ENCODE assay signal across 16 cellular contexts in the genomic region with DNA sequence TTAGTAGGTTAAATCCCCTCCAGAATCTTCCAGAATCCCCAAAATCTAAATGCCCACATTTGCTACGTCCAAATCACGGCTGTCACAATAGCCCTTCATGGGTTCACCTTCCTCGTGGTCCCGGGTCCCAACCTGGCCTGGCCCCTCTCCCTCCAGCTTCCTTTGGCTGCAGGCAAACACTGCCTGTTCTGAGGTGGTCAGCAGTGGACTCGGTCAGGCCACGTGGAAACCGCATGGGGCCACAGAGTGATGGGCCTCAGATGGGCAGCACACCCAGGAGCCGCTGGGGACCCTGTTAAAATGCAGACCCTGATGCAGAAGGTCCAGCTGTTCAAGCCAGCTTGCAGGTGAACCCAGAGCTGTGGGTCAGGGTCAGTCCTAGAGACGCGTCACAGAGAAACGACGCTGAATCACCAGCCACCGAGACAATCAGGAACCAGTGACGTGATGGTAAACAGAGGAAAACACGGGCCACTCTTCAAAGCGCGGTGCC.
DNase-seq lines count a peak whose midpoint lies in the region; ATAC-seq and TF ChIP-seq lines count a peak whose summit lies in the region.
"Had no signal": no experiment of that assay in that cellular context is flagged by ENCODE, and none has a peak within 500 bp of the region (broad histone marks: within the 10 kb centered on the region; RNA-seq: fewer than 3 reads in every experiment).

No MANE protein-coding gene starts in this region.

- no peak overlapping the region for H3K27ac ChIP-seq in BLaER1 treated with 17β-estradiol and CSF1 and Interleukin-3, amounts not matched to agents 10 nM and 100 nM
- H3K27ac ChIP-seq in CD8-positive, alpha-beta T cell (ENCODE audit: low read depth, low read length) = no peak overlapping the region
- H3K27ac ChIP-seq in coronary artery (no peak overlapping the region), ovary (no peak overlapping the region)
- H3K27ac ChIP-seq: A549, HL-60 had no signal

- intact Hi-C loops in CD8-positive, alpha-beta T cell (cut with DNase I, micrococcal nuclease) = loop anchor here (5.0 kb wide), 2 partner anchors 43 to 788 kb away; a partner anchor contains a TSS
- intact Hi-C loops in ovary (cut with DNase I) = no loop called here

- no peaks in the 10 kb centered on the region for H3K36me3 ChIP-seq in BLaER1 treated with 17β-estradiol and CSF1 and Interleukin-3, amounts not matched to agents 10 nM and 100 nM
- no peaks in the 10 kb centered on the region for H3K36me3 ChIP-seq in CD8-positive, alpha-beta T cell (ENCODE audit: insufficient read depth, low read length)
- H3K36me3 ChIP-seq in ovary = no peaks in the 10 kb centered on the region
- H3K36me3 ChIP-seq: BE2C, HAP-1 had no signal

- DNase-seq in CD8-positive, alpha-beta T cell = no peak
- peak; percentile 38 for DNase-seq in coronary artery (ENCODE audit: low spot score)
- DNase-seq in mesenteric fat pad (ENCODE audit: low spot score) = peak; percentile 64
- no peak for DNase-seq in stimulated activated CD4-positive, alpha-beta T cell treated with anti-CD3 and anti-CD28 coated beads, Interleukin-12 subunit alpha, Interleukin-12 subunit beta, amount 100 ng/mL, for 4 hours
- no peak for DNase-seq in ovary
- DNase-seq in nephron progenitor cell = no peak
- no peak for DNase-seq in left lobe of liver (ENCODE audit: low spot score)
- DNase-seq: BE2C; Calu3; CD4-positive, CD25-positive, alpha-beta regulatory T cell; DMS 273 treated with DMSO at 0.1 percent for 48 hours; EL had no signal

- H3K9me3 ChIP-seq in BLaER1 treated with 17β-estradiol and CSF1 and Interleukin-3, amounts not matched to agents 10 nM and 100 nM (replicated peaks in 1 of 11) = peaks cover 0 to 9% (median 0%) of the 10 kb centered on the region in 11 experiments; a peak in 5 of 22 replicates
- H3K9me3 ChIP-seq in CD8-positive, alpha-beta T cell (ENCODE audit: low read length) = no peaks in the 10 kb centered on the region
- no peaks in the 10 kb centered on the region for H3K9me3 ChIP-seq in ovary
- H3K9me3 ChIP-seq: A549, BE2C, HAP-1 had no signal

- H4K20me1 ChIP-seq in BLaER1 treated with 17β-estradiol and CSF1 and Interleukin-3, amounts not matched to agents 10 nM and 100 nM = peaks cover 0 to 8% (median 0%) of the 10 kb centered on the region in 11 experiments; a peak in 2 of 22 replicates

- peak overlapping the region in 9 of 11 experiments; percentile 40 to 87 (median 79); a peak in 14 of 22 replicates for H3K4me2 ChIP-seq in BLaER1 treated with 17β-estradiol and CSF1 and Interleukin-3, amounts not matched to agents 10 nM and 100 nM
- H3K4me2 ChIP-seq: A549 had no signal

- H3K4me1 Mint-ChIP-seq in CD8-positive, alpha-beta T cell (ENCODE audit: low read depth) = peaks cover 43% of the 10 kb centered on the region
- H3K4me1 Mint-ChIP-seq in nephron progenitor cell = no peaks in the 10 kb centered on the region

- peaks cover 5% of the 10 kb centered on the region for H3K9me3 Mint-ChIP-seq in CD8-positive, alpha-beta T cell
- peaks cover 13% of the 10 kb centered on the region for H3K9me3 Mint-ChIP-seq in nephron progenitor cell
- H3K9me3 Mint-ChIP-seq: CD4-positive, CD25-positive, alpha-beta regulatory T cell had no signal

- no peak overlapping the region for H3K4me3 ChIP-seq in BLaER1 treated with 17β-estradiol and CSF1 and Interleukin-3, amounts not matched to agents 10 nM and 100 nM
- H3K4me3 ChIP-seq in CD8-positive, alpha-beta T cell (ENCODE audit: low read depth, low read length) = no peak overlapping the region
- H3K4me3 ChIP-seq in coronary artery (no peak overlapping the region), ovary (no peak overlapping the region)
- H3K4me3 ChIP-seq: A549, HAP-1 had no signal

- H3K4me1 ChIP-seq in BLaER1 treated with 17β-estradiol and CSF1 and Interleukin-3, amounts not matched to agents 10 nM and 100 nM = peaks cover 13 to 71% (median 52%) of the 10 kb centered on the region in 10 experiments
- H3K4me1 ChIP-seq in CD8-positive, alpha-beta T cell (ENCODE audit: insufficient read depth, low read length) = peaks cover 40% of the 10 kb centered on the region
- H3K4me1 ChIP-seq in ovary (ENCODE audit: insufficient read depth) = no peaks in the 10 kb centered on the region
- H3K4me1 ChIP-seq: A549, BE2C, HAP-1 had no signal

- TF ChIP-seq EP300 in ovary (IDR thresholded peaks at IDR 0.05) = no peak

- H3K27me3 Mint-ChIP-seq in CD8-positive, alpha-beta T cell (ENCODE audit: low read depth) = no peaks in the 10 kb centered on the region
- H3K27me3 Mint-ChIP-seq in nephron progenitor cell (ENCODE audit: low read depth, poor library complexity) = peaks cover 37% of the 10 kb centered on the region
- H3K27me3 Mint-ChIP-seq: CD4-positive, CD25-positive, alpha-beta regulatory T cell had no signal

- TF ChIP-seq CTCF in CD8-positive, alpha-beta T cell (IDR thresholded peaks at IDR 0.05) = no peak
- TF ChIP-seq CTCF in coronary artery (IDR thresholded peaks at IDR 0.05) (no peak), ovary (IDR thresholded peaks at IDR 0.05) (no peak), nephron progenitor cell (IDR thresholded peaks at IDR 0.05) (no peak)

- no peak for ATAC-seq in CD8-positive, alpha-beta T cell
- ATAC-seq in left lobe of liver = no peak
- ATAC-seq: A549 had no signal

- peak overlapping the region; percentile 97 for H3K27ac Mint-ChIP-seq in CD8-positive, alpha-beta T cell
- no peak overlapping the region for H3K27ac Mint-ChIP-seq in nephron progenitor cell

- H3K4me3 Mint-ChIP-seq in CD8-positive, alpha-beta T cell = no peak overlapping the region
- H3K4me3 Mint-ChIP-seq in nephron progenitor cell = no peak overlapping the region
- H3K4me3 Mint-ChIP-seq: CD4-positive, CD25-positive, alpha-beta regulatory T cell had no signal

- H3K36me3 Mint-ChIP-seq in CD8-positive, alpha-beta T cell = no peaks in the 10 kb centered on the region
- no peaks in the 10 kb centered on the region for H3K36me3 Mint-ChIP-seq in nephron progenitor cell (ENCODE audit: low read depth)
- H3K36me3 Mint-ChIP-seq: CD4-positive, CD25-positive, alpha-beta regulatory T cell had no signal

- no peak overlapping the region for H3K9ac ChIP-seq in BLaER1 treated with 17β-estradiol and CSF1 and Interleukin-3, amounts not matched to agents 10 nM and 100 nM

- 79 to 85% (median 83%) methylated on average over 17 of the region's 17 CpGs for WGBS in ovary, 3 donors

- POLR2A ChIA-PET in CD8-positive, alpha-beta T cell (lab: Charles Lee) = interaction anchor here (2.1 kb wide), 1 partner anchor 35 kb away, joined by 4 read pairs; no protein-coding TSS in a partner anchor

- no peak for TF ChIP-seq POLR2A in ovary (IDR thresholded peaks at IDR 0.05)

- CTCF ChIA-PET in CD8-positive, alpha-beta T cell (lab: Charles Lee) = no interaction called here

- H3K27me3 ChIP-seq in BLaER1 treated with 17β-estradiol and CSF1 and Interleukin-3, amounts not matched to agents 10 nM and 100 nM = no peaks in the 10 kb centered on the region; a peak in 1 of 22 replicates
- H3K27me3 ChIP-seq in CD8-positive, alpha-beta T cell (ENCODE audit: insufficient read depth, low read length) = no peaks in the 10 kb centered on the region
- H3K27me3 ChIP-seq in ovary = no peaks in the 10 kb centered on the region
- H3K27me3 ChIP-seq: BE2C had no signal

Comparison
In these comparisons a context has a peak if more than half of its experiments do, and no peak if none do; other contexts are left out.
1. DNase-seq: peak in coronary artery (single experiment) and mesenteric fat pad (single experiment); none in CD8-positive, alpha-beta T cell (0 of 7), stimulated activated CD4-positive, alpha-beta T cell treated with anti-CD3 and anti-CD28 coated beads, Interleukin-12 subunit alpha, Interleukin-12 subunit beta, amount 100 ng/mL, for 4 hours (single experiment), ovary (0 of 5), nephron progenitor cell (single experiment) and left lobe of liver (single experiment).
2. intact Hi-C loops: an anchor here in CD8-positive, alpha-beta T cell (5.0 kb wide); none called in ovary.